In genomic region chr12:6295187-6295811, GRCh38 we compare ENCODE assay signal across 1 cellular context.
TF ChIP-seq lines count a peak whose summit lies in the region.

No MANE protein-coding gene starts in this region.

TF ChIP-seq in A549, 52 proteins besides CTCF, POLR2A, EP300 and RAD21 (continued from another document):
- TF ChIP-seq PBX3 (IDR thresholded peaks at IDR 0.05) (0 out of 2 replicates have a peak, but pooled peaks have one; percentile 6), FOXS1 (CRISPR knock-in tag; IDR thresholded peaks at IDR 0.05) (no peak), PHF8 (IDR thresholded peaks at IDR 0.05; ENCODE audit: borderline replicate concordance, low read depth) (no peak), GATA3 (IDR thresholded peaks at IDR 0.05; ENCODE audit: borderline replicate concordance) (0 out of 2 replicates have a peak, but pooled peaks have one; percentile 1), ESRRA (IDR thresholded peaks at IDR 0.05; ENCODE audit: borderline replicate concordance, low read length) (no peak), NPAS2 (CRISPR knock-in tag; IDR thresholded peaks at IDR 0.05; ENCODE audit: borderline replicate concordance) (no peak), MAZ (IDR thresholded peaks at IDR 0.05; ENCODE audit: borderline replicate concordance, low read depth, low read length) (no peak), ZNF302 (CRISPR knock-in tag; IDR thresholded peaks at IDR 0.05) (peak; percentile 64; the same call in 1 of the 2 replicates), JUNB (IDR thresholded peaks at IDR 0.05) (no peak), ELK1 (IDR thresholded peaks at IDR 0.05; ENCODE audit: low read depth, low read length) (no peak), RFX5 (IDR thresholded peaks at IDR 0.05) (no peak), USF2 (IDR thresholded peaks at IDR 0.05) (no peak), ZC3H11A (IDR thresholded peaks at IDR 0.05) (no peak), ATOH8 (CRISPR knock-in tag; IDR thresholded peaks at IDR 0.05; ENCODE audit: low read depth) (no peak), E2F6 (IDR thresholded peaks at IDR 0.05; ENCODE audit: borderline replicate concordance, low read depth) (no peak), CBX8 (IDR thresholded peaks at IDR 0.05) (no peak), TP53 (CRISPR knock-in tag; IDR thresholded peaks at IDR 0.05) (0 out of 2 replicates have a peak, but pooled peaks have one; percentile 69), HOXB5 (CRISPR knock-in tag; IDR thresholded peaks at IDR 0.05) (peak; percentile 79), MAX (IDR thresholded peaks at IDR 0.05) (no peak), CBX2 (IDR thresholded peaks at IDR 0.05; ENCODE audit: borderline replicate concordance, low read depth) (no peak), RNF2 (IDR thresholded peaks at IDR 0.05; ENCODE audit: borderline replicate concordance, low read depth) (no peak), ZSCAN20 (CRISPR knock-in tag; IDR thresholded peaks at IDR 0.05) (peak; percentile 76; the same call in 1 of the 2 replicates), BHLHE40 (IDR thresholded peaks at IDR 0.05; ENCODE audit: low read depth, low read length) (no peak), CEBPB (IDR thresholded peaks at IDR 0.05) (no peak), HOXB13 (CRISPR knock-in tag; IDR thresholded peaks at IDR 0.05; ENCODE audit: low read depth) (peak; percentile 44; the same call in 1 of the 2 replicates), BCL3 (IDR thresholded peaks at IDR 0.05) (no peak), POLR2AphosphoS2 (conservative IDR thresholded peaks at IDR 0.05; ENCODE audit: low read length) (no peak), EHF (CRISPR knock-in tag; IDR thresholded peaks at IDR 0.05) (peak; percentile 45; the same call in 1 of the 2 replicates), NR3C1 (IDR thresholded peaks at IDR 0.05) (no peak), TFCP2L1 (CRISPR knock-in tag; IDR thresholded peaks at IDR 0.05) (no peak), RARB (CRISPR knock-in tag; IDR thresholded peaks at IDR 0.05) (no peak), HEYL (CRISPR knock-in tag; IDR thresholded peaks at IDR 0.05) (0 out of 2 replicates have a peak, but pooled peaks have one; percentile 30), KDM5A (IDR thresholded peaks at IDR 0.05) (no peak), MAFK (IDR thresholded peaks at IDR 0.05; ENCODE audit: partially characterized antibody) (peak; percentile 8), ZFP36 (IDR thresholded peaks at IDR 0.05; ENCODE audit: borderline replicate concordance, partially characterized antibody) (no peak), FOSL2 (IDR thresholded peaks at IDR 0.05) (no peak), FOSL2 (CRISPR knock-in tag; IDR thresholded peaks at IDR 0.05) (peak; percentile 88), JUN (IDR thresholded peaks at IDR 0.05) (no peak), EHMT2 (IDR thresholded peaks at IDR 0.05; ENCODE audit: low read depth) (no peak), CHD2 (IDR thresholded peaks at IDR 0.05; ENCODE audit: low read length, partially characterized antibody) (no peak), SREBF2 (IDR thresholded peaks at IDR 0.05) (no peak), SMC3 (IDR thresholded peaks at IDR 0.05) (no peak)
